ENCODE assay signal across 8 cellular contexts in the genomic region with DNA sequence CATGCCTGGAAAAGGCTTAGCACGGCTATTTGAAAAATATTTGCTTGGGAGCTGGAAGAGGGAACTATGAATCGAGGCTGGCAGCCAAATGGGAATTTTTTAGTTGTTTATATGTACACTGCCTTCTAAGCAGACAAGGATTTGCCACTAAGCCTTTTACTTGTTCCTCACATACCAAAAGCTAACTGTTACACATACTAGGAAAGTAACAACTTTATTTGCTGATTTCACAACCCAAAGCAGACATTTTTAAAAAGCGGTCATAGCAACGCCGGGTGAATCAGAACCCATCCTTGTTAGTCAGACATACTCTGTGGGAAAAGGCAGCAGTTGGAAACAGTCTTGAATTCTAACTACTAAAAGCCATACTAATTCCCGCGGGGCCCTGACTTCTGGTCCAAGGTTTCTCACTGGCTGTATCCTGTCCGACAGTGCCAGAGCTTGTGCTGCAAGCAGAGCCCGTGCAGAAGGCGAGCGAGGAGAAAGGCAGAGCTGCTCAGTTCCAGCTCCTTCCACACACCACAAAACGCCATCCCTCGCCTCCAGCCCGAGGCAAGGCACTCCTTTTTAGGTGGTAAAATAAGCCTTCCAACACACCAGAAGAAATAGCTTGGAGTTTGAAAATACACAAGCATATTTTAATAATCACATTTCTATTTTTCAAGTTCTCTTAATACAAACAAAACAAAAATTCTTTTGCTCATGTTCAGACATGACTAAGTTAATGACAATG.
DNase-seq lines count a peak whose midpoint lies in the region; ATAC-seq and TF ChIP-seq lines count a peak whose summit lies in the region.

No MANE protein-coding gene starts in this region.

- peak overlapping the region; percentile 97 to 100 (median 99) for H3K27ac Mint-ChIP-seq in CD14-positive monocyte

- H3K36me3 ChIP-seq in mammary epithelial cell (ENCODE audit: insufficient read depth, low read length): no peaks in the 10 kb centered on the region

- dilution Hi-C loops in mammary epithelial cell (cut with HindIII; ENCODE audit: low sequenced_read_pairs): no loop called here

- ATAC-seq in HG03521 (IDR thresholded peaks at IDR 0.05; ENCODE audit: unreplicated experiment) (no peak), HG03442 (IDR thresholded peaks at IDR 0.05; ENCODE audit: unreplicated experiment) (no peak), HG02938 (IDR thresholded peaks at IDR 0.05; ENCODE audit: unreplicated experiment) (no peak)

- H3K4me3 ChIP-seq in NB4 (ENCODE audit: low read depth, low read length) (no peak overlapping the region), mammary epithelial cell (replicated peaks in 1 of 3; ENCODE audit: insufficient read depth in 1 of 3, low read depth in 2 of 3, low read length in 3 of 3) (peak overlapping the region; percentile 19 to 40 (median 29))

- intact Hi-C loops in CD14-positive monocyte (cut with micrococcal nuclease) (loop anchor here (1.0 to 5.0 kb wide), 2 partner anchors 12 to 270 kb away; a partner anchor contains a TSS), mammary epithelial cell (cut with micrococcal nuclease) (no loop called here)

- peaks cover 17 to 48% of the 10 kb centered on the region in 2 donors for H3K36me3 Mint-ChIP-seq in CD14-positive monocyte

- in situ Hi-C loops in mammary epithelial cell (cut with MboI; ENCODE audit: low sequenced_read_pairs in 2 of 2): loop anchor here in 1 of 2 donors (25.0 kb wide), 1 partner anchor 330 kb away; no protein-coding TSS in a partner anchor

- peaks cover 34% of the 10 kb centered on the region for H3K79me2 ChIP-seq in mammary epithelial cell (ENCODE audit: insufficient read depth, low read length)

- H4K20me1 ChIP-seq in mammary epithelial cell (ENCODE audit: insufficient read depth, low read length): no peaks in the 10 kb centered on the region

- WGBS in mammary epithelial cell (ENCODE audit: low coverage, missing lambda C conversion rate): 6% methylated on average over 9 of the region's 14 CpGs

- TF ChIP-seq POLR2A in NB4 (IDR thresholded peaks at IDR 0.05; ENCODE audit: extremely low read depth, insufficient read length): no peak

- H3K27me3 Mint-ChIP-seq in CD14-positive monocyte (ENCODE audit: low read depth in 3 of 3): peaks cover 0 to 2% (median 0%) of the 10 kb centered on the region in 3 donors

- peaks cover 71% of the 10 kb centered on the region for H3K4me1 ChIP-seq in mammary epithelial cell (ENCODE audit: insufficient read depth, low read length)

- peak; percentile 73 for DNase-seq in CD14-positive monocyte (ENCODE audit: low spot score)
- DNase-seq in NB4 (ENCODE audit: low read depth): peak; percentile 55
- DNase-seq in mammary epithelial cell: peak; percentile 93
- peak; percentile 59 for DNase-seq in left kidney (ENCODE audit: low read depth, low spot score)
- peak; percentile 100 for DNase-seq in stromal cell of bone marrow (ENCODE audit: low read depth)

- no peaks in the 10 kb centered on the region for H3K27me3 ChIP-seq in mammary epithelial cell (ENCODE audit: insufficient read depth, low read length)

- peak overlapping the region; percentile 26 for H2AFZ ChIP-seq in mammary epithelial cell (ENCODE audit: low read depth, low read length)

- H3K9me3 ChIP-seq in mammary epithelial cell (replicated peaks; ENCODE audit: insufficient read depth, low read length): no peaks in the 10 kb centered on the region

- peaks cover 99% of the 10 kb centered on the region for H3K4me1 Mint-ChIP-seq in CD14-positive monocyte

- TF ChIP-seq CTCF in CD14-positive monocyte (IDR thresholded peaks at IDR 0.05) (no peak), NB4 (IDR thresholded peaks at IDR 0.05; ENCODE audit: low read depth, low read length) (no peak), mammary epithelial cell (conservative IDR thresholded peaks at IDR 0.05 in 1 of 2, IDR thresholded peaks at IDR 0.05 in 1 of 2; ENCODE audit: extremely low read depth in 1 of 2, insufficient read depth in 1 of 2, low read depth in 1 of 2, low read length in 2 of 2) (no peak)

- CTCF ChIA-PET in mammary epithelial cell (lab: Charles Lee; ENCODE audit: low non-redundant PET): interaction anchor here (1.0 kb wide), 1 partner anchor 89 kb away, joined by 4 read pairs; a partner anchor contains a TSS

- peak overlapping the region; percentile 79 for H3K9ac ChIP-seq in mammary epithelial cell (ENCODE audit: insufficient read depth, low read length)

- no peaks in the 10 kb centered on the region for H3K9me3 Mint-ChIP-seq in CD14-positive monocyte

- TSS peak; percentile 92 for BruUV-seq in mammary epithelial cell (replicated peaks; lab: Mats Ljungman, UMichigan)

- H3K4me2 ChIP-seq in mammary epithelial cell (ENCODE audit: insufficient read depth, low read depth, low read length): peak overlapping the region; percentile 86

- peak overlapping the region in 1 of 2 donors; percentile 15 for H3K4me3 Mint-ChIP-seq in CD14-positive monocyte

- peak overlapping the region; percentile 97 for H3K27ac ChIP-seq in mammary epithelial cell (ENCODE audit: insufficient read depth, low read depth, low read length)
